In the genomic region with DNA sequence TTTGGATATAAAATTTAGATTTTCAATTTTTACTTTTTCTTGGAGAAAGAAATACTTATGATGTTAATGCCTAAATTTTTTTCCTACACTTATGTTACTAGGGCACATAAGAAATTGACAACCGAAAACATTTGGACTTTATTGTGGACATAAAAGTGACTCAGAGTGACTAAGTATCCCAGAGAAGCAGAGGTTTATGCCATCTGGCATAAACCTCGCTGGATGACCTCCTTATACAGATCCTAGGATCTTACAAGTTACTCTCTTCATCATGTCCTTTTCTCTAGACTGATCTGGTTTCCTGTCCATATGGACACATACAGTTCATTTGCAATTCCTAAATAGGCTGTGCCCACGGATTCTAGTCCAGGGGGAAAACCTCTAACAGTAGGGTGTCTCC, we compare ENCODE assay signal across 12 cellular contexts.
DNase-seq lines count a peak whose midpoint lies in the region; ATAC-seq and TF ChIP-seq lines count a peak whose summit lies in the region.
"Had no signal": no experiment of that assay in that cellular context is flagged by ENCODE, and none has a peak within 500 bp of the region (broad histone marks: within the 10 kb centered on the region; RNA-seq: fewer than 3 reads in every experiment).

No MANE protein-coding gene starts in this region.

- H3K36me3 ChIP-seq in left ventricle myocardium inferior (no peaks in the 10 kb centered on the region), kidney epithelial cell (ENCODE audit: control insufficient read depth, insufficient read depth, low read length) (no peaks in the 10 kb centered on the region)

- H3K27me3 ChIP-seq in left ventricle myocardium inferior (ENCODE audit: low read depth) (no peaks in the 10 kb centered on the region), kidney epithelial cell (ENCODE audit: control insufficient read depth, insufficient read depth, low read length) (no peaks in the 10 kb centered on the region)

- no peaks in the 10 kb centered on the region for H3K4me1 ChIP-seq in left ventricle myocardium inferior

- ATAC-seq in Right ventricle myocardium superior (ENCODE audit: poor library complexity) (peak; percentile 67), GM18909 (IDR thresholded peaks at IDR 0.05; ENCODE audit: poor library complexity, unreplicated experiment) (no peak)

- intact Hi-C loops in Right ventricle myocardium superior (cut with DNase I) (no loop called here), left ventricle myocardium inferior (cut with micrococcal nuclease) (no loop called here)

- in situ Hi-C loops in astrocyte of the spinal cord (cut with HindIII; ENCODE audit: low sequenced_read_pairs), result no loop called here

- DNase-seq in Right ventricle myocardium superior (no peak), left ventricle myocardium inferior (no peak), astrocyte of the spinal cord (ENCODE audit: low read depth, low spot score) (peak; percentile 76), kidney epithelial cell (ENCODE audit: low read depth) (peak; percentile 12), nucleus accumbens (lab: John Stamatoyannopoulos, UW) (no peak), NCI-H1105 (lab: John Stamatoyannopoulos, UW) (no peak)
- DNase-seq in activated T-cell treated with anti-CD3 and anti-CD28 coated beads, Interleukin-2, amount 50 U/mL, for 48 hours, result no peak
- DNase-seq: activated CD8-positive, alpha-beta memory T cell treated with anti-CD3 and anti-CD28 coated beads for 24 hours; dermis blood vessel endothelial cell; NCI-H187 treated with DMSO at 0.1 percent for 48 hours; OCI-M1 had no signal

- no peaks in the 10 kb centered on the region for H3K9me3 ChIP-seq in left ventricle myocardium inferior (replicated peaks)

- TF ChIP-seq CTCF in left ventricle myocardium inferior (IDR thresholded peaks at IDR 0.05; ENCODE audit: borderline replicate concordance), result no peak
- no peak for TF ChIP-seq CTCF in astrocyte of the spinal cord (IDR thresholded peaks at IDR 0.05; ENCODE audit: low read depth, low read length)
- TF ChIP-seq CTCF in kidney epithelial cell (IDR thresholded peaks at IDR 0.05; ENCODE audit: insufficient read depth, low read length, poor library complexity, severe bottlenecking), result no peak

- no peak overlapping the region for H3K27ac ChIP-seq in left ventricle myocardium inferior (replicated peaks)

- H3K4me3 ChIP-seq in left ventricle myocardium inferior (no peak overlapping the region), astrocyte of the spinal cord (ENCODE audit: low read depth, low read length) (no peak overlapping the region), kidney epithelial cell (ENCODE audit: low read depth, low read length) (no peak overlapping the region)

Comparison
In these comparisons a context has a peak if more than half of its experiments do, and no peak if none do; other contexts are left out.
1. DNase-seq: peak in astrocyte of the spinal cord (single experiment) and kidney epithelial cell (single experiment); none in Right ventricle myocardium superior (single experiment), left ventricle myocardium inferior (single experiment), nucleus accumbens (0 of 56), activated T-cell treated with anti-CD3 and anti-CD28 coated beads, Interleukin-2, amount 50 U/mL, for 48 hours (0 of 2) and NCI-H1105 (single experiment).